In the genomic region with DNA sequence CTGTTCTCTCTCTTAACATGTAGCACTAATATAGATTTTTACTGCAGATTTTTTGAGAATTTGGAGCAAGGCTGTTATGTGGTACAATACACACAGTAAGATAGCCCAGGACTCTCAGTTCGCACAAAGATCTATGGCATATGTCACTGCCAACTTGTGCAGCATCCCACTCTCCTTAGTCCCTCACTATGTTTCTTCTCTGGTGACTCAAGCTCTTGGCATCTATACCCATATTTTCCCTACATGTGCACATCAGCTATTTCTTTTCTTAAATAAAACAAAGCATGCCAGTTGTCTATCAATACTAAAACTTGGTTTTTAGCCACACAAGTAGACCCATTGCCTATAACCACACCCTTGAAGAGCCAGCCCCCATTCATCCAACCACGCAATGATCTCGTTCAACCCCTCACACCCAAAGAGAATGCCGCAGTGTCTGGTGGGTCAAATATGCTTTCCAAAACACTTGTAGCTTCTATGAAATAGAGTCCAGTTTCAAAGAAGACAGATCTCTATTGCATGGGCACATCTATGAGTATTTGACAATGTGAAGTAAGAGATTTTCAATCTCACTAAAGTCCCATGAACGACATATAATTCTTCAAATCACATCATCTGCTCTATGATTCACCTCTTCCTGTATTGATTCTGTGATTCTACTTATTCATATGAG, we compare ENCODE assay signal across 21 cellular contexts. TPM values are rescaled to one million over a fixed set of nuclear protein-coding genes. Genes with fewer than 3 reads are reported as not detected.
DNase-seq lines count a peak whose midpoint lies in the region; ATAC-seq and TF ChIP-seq lines count a peak whose summit lies in the region.
"Had no signal": no experiment of that assay in that cellular context is flagged by ENCODE, and none has a peak within 500 bp of the region (broad histone marks: within the 10 kb centered on the region; RNA-seq: fewer than 3 reads in every experiment).

No MANE protein-coding gene starts in this region.

- TF ChIP-seq CTCF in psoas muscle (IDR thresholded peaks at IDR 0.05), result no peak

- peaks cover 45% of the 10 kb centered on the region for H3K4me1 Mint-ChIP-seq in stimulated activated effector memory CD8-positive, alpha-beta T cell treated with anti-CD3 and anti-CD28 coated beads, Interleukin-12 subunit alpha, Interleukin-12 subunit beta, amount 100 ng/mL, for 72 hours

- no peak overlapping the region for H3K4me3 ChIP-seq in psoas muscle
- H3K4me3 ChIP-seq: adrenal gland, lung, Peyer's patch, prostate gland, spleen had no signal

- H3K36me3 ChIP-seq in psoas muscle (ENCODE audit: insufficient read depth in 1 of 2, low read depth in 1 of 2), result no peaks in the 10 kb centered on the region
- H3K36me3 ChIP-seq: adrenal gland, Peyer's patch, prostate gland, spleen had no signal

- DNase-seq in activated T-cell treated with anti-CD3 and anti-CD28 coated beads for 48 hours (ENCODE audit: low read depth), result peak; percentile 46
- DNase-seq in activated T-cell treated with anti-CD3 and anti-CD28 coated beads, Interleukin-2, amount 50 U/mL, for 1 hour, result no peak
- DNase-seq in HT1080 (ENCODE audit: low read depth), result peak; percentile 23
- peak in 1 of 2 donors; percentile 43 for DNase-seq in activated naive CD4-positive, alpha-beta T cell treated with anti-CD3 and anti-CD28 coated beads, Interleukin-2, amount 50 U/mL, for 72 hours (ENCODE audit: low spot score in 2 of 2)
- DNase-seq in stimulated activated effector memory CD8-positive, alpha-beta T cell treated with anti-CD3 and anti-CD28 coated beads, Interleukin-12 subunit alpha, Interleukin-12 subunit beta, amount 100 ng/mL, for 72 hours (ENCODE audit: low spot score in 2 of 2), result peak in 1 of 2 donors; percentile 75
- DNase-seq in epidermal melanocyte (ENCODE audit: insufficient read length, low spot score), result no peak
- DNase-seq in mesenteric fat pad (ENCODE audit: low spot score), result no peak
- DNase-seq in psoas muscle, result no peak
- DNase-seq: adrenal gland; DND-41; effector CD4-positive, alpha-beta T cell; head of caudate nucleus; immature natural killer cell; Kasumi-1; NCI-H1417; NCI-H2171; Peyer's patch; spleen; stimulated activated naive CD4-positive, alpha-beta T cell had no signal

- peak overlapping the region; percentile 51 for H3K4me3 Mint-ChIP-seq in stimulated activated effector memory CD8-positive, alpha-beta T cell treated with anti-CD3 and anti-CD28 coated beads, Interleukin-12 subunit alpha, Interleukin-12 subunit beta, amount 100 ng/mL, for 72 hours
- H3K4me3 Mint-ChIP-seq: immature natural killer cell had no signal

- H3K36me3 Mint-ChIP-seq in activated naive CD4-positive, alpha-beta T cell treated with anti-CD3 and anti-CD28 coated beads, Interleukin-2, amount 50 U/mL, for 72 hours, result peaks cover 18 to 29% of the 10 kb centered on the region in 2 donors
- H3K36me3 Mint-ChIP-seq in stimulated activated effector memory CD8-positive, alpha-beta T cell treated with anti-CD3 and anti-CD28 coated beads, Interleukin-12 subunit alpha, Interleukin-12 subunit beta, amount 100 ng/mL, for 72 hours, result peaks cover 22% of the 10 kb centered on the region
- H3K36me3 Mint-ChIP-seq: immature natural killer cell had no signal

- H3K9me3 ChIP-seq in psoas muscle, result no peaks in the 10 kb centered on the region
- H3K9me3 ChIP-seq: Peyer's patch, prostate gland had no signal

- no peak overlapping the region for H3K27ac ChIP-seq in psoas muscle
- H3K27ac ChIP-seq: adrenal gland, Peyer's patch, prostate gland, spleen had no signal

- intact Hi-C loops in psoas muscle (cut with DNase I), result no loop called here

- peak; percentile 59 to 64 for ATAC-seq in activated naive CD4-positive, alpha-beta T cell treated with anti-CD3 and anti-CD28 coated beads, Interleukin-2, amount 50 U/mL, for 72 hours
- peak; percentile 83 for ATAC-seq in stimulated activated effector memory CD8-positive, alpha-beta T cell treated with anti-CD3 and anti-CD28 coated beads, Interleukin-12 subunit alpha, Interleukin-12 subunit beta, amount 100 ng/mL, for 72 hours
- ATAC-seq in psoas muscle, result no peak

- peaks cover 3 to 10% of the 10 kb centered on the region in 2 donors for H3K9me3 Mint-ChIP-seq in activated naive CD4-positive, alpha-beta T cell treated with anti-CD3 and anti-CD28 coated beads, Interleukin-2, amount 50 U/mL, for 72 hours
- peaks cover 4% of the 10 kb centered on the region for H3K9me3 Mint-ChIP-seq in stimulated activated effector memory CD8-positive, alpha-beta T cell treated with anti-CD3 and anti-CD28 coated beads, Interleukin-12 subunit alpha, Interleukin-12 subunit beta, amount 100 ng/mL, for 72 hours

- 91 to 93% (median 92%) methylated on average over 5 of the region's 5 CpGs for WGBS in psoas muscle, 3 donors

- no peaks in the 10 kb centered on the region for H3K4me1 ChIP-seq in psoas muscle
- H3K4me1 ChIP-seq: adrenal gland, Peyer's patch, prostate gland, spleen had no signal

- H3K27me3 ChIP-seq in psoas muscle (ENCODE audit: insufficient read depth in 3 of 3, low read length in 2 of 3), result no peaks in the 10 kb centered on the region
- H3K27me3 ChIP-seq: adrenal gland, Peyer's patch, spleen had no signal

- H3K27ac Mint-ChIP-seq in activated naive CD4-positive, alpha-beta T cell treated with anti-CD3 and anti-CD28 coated beads, Interleukin-2, amount 50 U/mL, for 72 hours, result peak overlapping the region; percentile 91 to 98
- H3K27ac Mint-ChIP-seq in stimulated activated effector memory CD8-positive, alpha-beta T cell treated with anti-CD3 and anti-CD28 coated beads, Interleukin-12 subunit alpha, Interleukin-12 subunit beta, amount 100 ng/mL, for 72 hours, result peak overlapping the region; percentile 84
- H3K27ac Mint-ChIP-seq: immature natural killer cell had no signal

RNA-seq across cellular contexts. Expression of a gene that starts 18.2 kb away (rescaled TPM):
- total RNA-seq in HT1080 (2014; rRNA removed; shearing (Covaris generic)), result 12.2 and 13.9 TPM in 2 replicates
- 7.3 and 12.6 TPM in 2 replicates for polyA plus RNA-seq in HT1080 (2015; cell fraction: cytosol; rRNA removed)
- polyA plus RNA-seq in HT1080 (2015; cell fraction: nucleus; rRNA removed), result 18.9 and 24.6 TPM in 2 replicates
- total RNA-seq in activated naive CD4-positive, alpha-beta T cell treated with anti-CD3 and anti-CD28 coated beads, Interleukin-2, amount 50 U/mL, for 72 hours, result 100 to 1,000 TPM; 309 to 314 TPM
- total RNA-seq in mesenteric fat pad, result 5.2 TPM
- total RNA-seq in psoas muscle, result 1 to 10 TPM; 1.0 to 1.9 (median 1.5) TPM
- under 1 TPM; 0.21 to 0.25 (median 0.23) TPM for polyA plus RNA-seq in psoas muscle

Comparison
In these comparisons a context has a peak if more than half of its experiments do, and no peak if none do; other contexts are left out.
1. DNase-seq: peak in activated T-cell treated with anti-CD3 and anti-CD28 coated beads for 48 hours (single experiment) and HT1080 (single experiment); none in activated T-cell treated with anti-CD3 and anti-CD28 coated beads, Interleukin-2, amount 50 U/mL, for 1 hour (single experiment), epidermal melanocyte (single experiment), mesenteric fat pad (single experiment) and psoas muscle (0 of 2).
2. ATAC-seq: peak in activated naive CD4-positive, alpha-beta T cell treated with anti-CD3 and anti-CD28 coated beads, Interleukin-2, amount 50 U/mL, for 72 hours (2 of 2) and stimulated activated effector memory CD8-positive, alpha-beta T cell treated with anti-CD3 and anti-CD28 coated beads, Interleukin-12 subunit alpha, Interleukin-12 subunit beta, amount 100 ng/mL, for 72 hours (single experiment); none in psoas muscle (0 of 4).
3. RNA of a gene that starts 18.2 kb away (total RNA-seq): 309 to 314 TPM in activated naive CD4-positive, alpha-beta T cell treated with anti-CD3 and anti-CD28 coated beads, Interleukin-2, amount 50 U/mL, for 72 hours; 12.2 to 13.9 TPM in HT1080, 5.2 TPM in mesenteric fat pad (single experiment) and 1.0 to 1.9 TPM in psoas muscle; every median in the first group is over 10 times any median in the second.